8 cellular contexts compared by ENCODE assay signal in genomic region chr1:62407398-62408009, GRCh38. TPM values are rescaled to one million over a fixed set of nuclear protein-coding genes. Genes with fewer than 3 reads are reported as not detected.
A peak's percentile ranks its signal among the peaks of the same experiment; 100 is the strongest.
DNase-seq lines count a peak whose midpoint lies in the region; ATAC-seq and TF ChIP-seq lines count a peak whose summit lies in the region.

No MANE protein-coding gene starts in this region.

- H3K79me2 ChIP-seq in MM.1S (ENCODE audit: low read length) = no peaks in the 10 kb centered on the region
- no peaks in the 10 kb centered on the region for H3K79me2 ChIP-seq in neural cell (replicated peaks; ENCODE audit: insufficient read depth, low read length)

- no peaks in the 10 kb centered on the region for H3K9me3 ChIP-seq in AG04450 (ENCODE audit: control insufficient read depth, insufficient read depth, low read length)
- no peaks in the 10 kb centered on the region for H3K9me3 ChIP-seq in MM.1S (replicated peaks; ENCODE audit: insufficient read depth, low read length)
- H3K9me3 ChIP-seq in RWPE2 (ENCODE audit: severe bottlenecking) = no peaks in the 10 kb centered on the region
- H3K9me3 ChIP-seq in esophagus muscularis mucosa = no peaks in the 10 kb centered on the region
- no peaks in the 10 kb centered on the region for H3K9me3 ChIP-seq in neural cell (ENCODE audit: low read length)

- ATAC-seq in RWPE2 (ENCODE audit: low read depth) (0 out of 3 replicates have a peak, but pooled peaks have one; percentile 31), GM19324 (IDR thresholded peaks at IDR 0.05; ENCODE audit: low FRiP score, unreplicated experiment) (no peak)

- H3F3A ChIP-seq in MM.1S (ENCODE audit: insufficient read depth, low read length) = no peaks in the 10 kb centered on the region
- no peaks in the 10 kb centered on the region for H3F3A ChIP-seq in neural cell (ENCODE audit: insufficient read depth, low read length, poor library complexity, severe bottlenecking)

- no peak overlapping the region for H3K9ac ChIP-seq in MM.1S (ENCODE audit: low read length)
- no peak overlapping the region for H3K9ac ChIP-seq in neural cell (ENCODE audit: low read length)

- CTCF ChIA-PET in AG04450 (lab: Charles Lee) = interaction anchor here (0.6 to 14.2 kb wide), 13 partner anchors 9 to 696 kb away, joined by 3 to 181 read pairs (median 4); no protein-coding TSS in a partner anchor
- CTCF ChIA-PET in GM10248 (lab: Yijun Ruan, JAX) = interaction anchor here (0.9 to 8.4 kb wide), 12 partner anchors 8 to 338 kb away, joined by 3 to 74 read pairs (median 6); no protein-coding TSS in a partner anchor

- peak; percentile 94 for TF ChIP-seq RAD21 in neural cell (conservative IDR thresholded peaks at IDR 0.05)

- peak; percentile 20 for DNase-seq in AG04450 (ENCODE audit: low read depth, low spot score)
- peak; percentile 49 for DNase-seq in GM10248 (ENCODE audit: extremely low spot score)
- DNase-seq in MM.1S = peak; percentile 57
- DNase-seq in RWPE2 (ENCODE audit: low spot score) = no peak
- no peak for DNase-seq in esophagus muscularis mucosa (ENCODE audit: extremely low spot score)
- DNase-seq in T-helper 9 cell = no peak

- H3K27me3 ChIP-seq in AG04450 (ENCODE audit: control insufficient read depth, insufficient read depth, low read length) = peaks cover 3% of the 10 kb centered on the region
- H3K27me3 ChIP-seq in MM.1S (replicated peaks; ENCODE audit: insufficient read depth, low read length) = no peaks in the 10 kb centered on the region
- H3K27me3 ChIP-seq in RWPE2 (ENCODE audit: insufficient read depth, poor library complexity, severe bottlenecking) = no peaks in the 10 kb centered on the region
- H3K27me3 ChIP-seq in esophagus muscularis mucosa = peaks cover 0 to 6% (median 0%) of the 10 kb centered on the region in 4 donors
- H3K27me3 ChIP-seq in neural cell (ENCODE audit: insufficient read depth, low read depth, low read length) = no peaks in the 10 kb centered on the region

- H3K4me3 ChIP-seq in AG04450 (ENCODE audit: low read depth, low read length) (no peak overlapping the region), MM.1S (ENCODE audit: low read length) (no peak overlapping the region), RWPE2 (ENCODE audit: severe bottlenecking) (no peak overlapping the region), esophagus muscularis mucosa (no peak overlapping the region), neural cell (ENCODE audit: low read length) (no peak overlapping the region)

- no peak overlapping the region for H2AFZ ChIP-seq in MM.1S (ENCODE audit: low read length)
- no peak overlapping the region for H2AFZ ChIP-seq in neural cell (ENCODE audit: low read depth, low read length)

- POLR2A ChIA-PET in AG04450 (lab: Yijun Ruan, JAX) (no interaction called here), GM10248 (lab: Yijun Ruan, JAX) (no interaction called here)

- H3K9me2 ChIP-seq in MM.1S (replicated peaks; ENCODE audit: insufficient read depth, low read length) (no peaks in the 10 kb centered on the region), neural cell (ENCODE audit: insufficient read depth, low read length) (no peaks in the 10 kb centered on the region)

- WGBS in esophagus muscularis mucosa = 72% methylated on average over 12 of the region's 12 CpGs

- TF ChIP-seq CTCF in AG04450 (IDR thresholded peaks at IDR 0.05; ENCODE audit: low read depth, low read length) (peak; percentile 78), GM10248 (IDR thresholded peaks at IDR 0.05; ENCODE audit: control extremely low read depth, extremely low read depth, low read depth, missing control alignments) (peak; percentile 75), MM.1S (IDR thresholded peaks at IDR 0.05; ENCODE audit: low read length) (peak; percentile 80), RWPE2 (IDR thresholded peaks at IDR 0.05; ENCODE audit: poor library complexity, severe bottlenecking) (peak; percentile 92), esophagus muscularis mucosa (IDR thresholded peaks at IDR 0.05) (peak; percentile 66 to 74 (median 72)), neural cell (IDR thresholded peaks at IDR 0.05; ENCODE audit: poor library complexity, severe bottlenecking) (peak; percentile 93)

- intact Hi-C loops in esophagus muscularis mucosa (cut with DNase I) = loop anchor here (2.0 kb wide), 1 partner anchor 233 kb away; no protein-coding TSS in a partner anchor

- no peak for TF ChIP-seq POLR2A in esophagus muscularis mucosa (IDR thresholded peaks at IDR 0.05; ENCODE audit: low read depth)

- no peak overlapping the region for H3K27ac ChIP-seq in AG04450 (ENCODE audit: low read depth, low read length)
- H3K27ac ChIP-seq in MM.1S (ENCODE audit: low read length) = no peak overlapping the region
- H3K27ac ChIP-seq in RWPE2 (ENCODE audit: poor library complexity, severe bottlenecking) = no peak overlapping the region
- H3K27ac ChIP-seq in esophagus muscularis mucosa (replicated peaks in 1 of 4) = no peak overlapping the region
- H3K27ac ChIP-seq in neural cell (ENCODE audit: low read length) = no peak overlapping the region

- H3K4me1 ChIP-seq in MM.1S (ENCODE audit: low read length) = no peaks in the 10 kb centered on the region
- no peaks in the 10 kb centered on the region for H3K4me1 ChIP-seq in RWPE2 (ENCODE audit: insufficient read depth, poor library complexity, severe bottlenecking)
- no peaks in the 10 kb centered on the region for H3K4me1 ChIP-seq in esophagus muscularis mucosa

- no peaks in the 10 kb centered on the region for H3K36me3 ChIP-seq in MM.1S (replicated peaks; ENCODE audit: insufficient read depth, low read length)
- H3K36me3 ChIP-seq in RWPE2 (ENCODE audit: low read depth) = no peaks in the 10 kb centered on the region
- no peaks in the 10 kb centered on the region for H3K36me3 ChIP-seq in esophagus muscularis mucosa
- no peaks in the 10 kb centered on the region for H3K36me3 ChIP-seq in neural cell (ENCODE audit: insufficient read depth, low read length)

- TF ChIP-seq EP300 in esophagus muscularis mucosa (IDR thresholded peaks at IDR 0.05) (no peak), neural cell (conservative IDR thresholded peaks at IDR 0.05; ENCODE audit: poor library complexity, severe bottlenecking) (no peak)

- H3K4me2 ChIP-seq in MM.1S (ENCODE audit: low read depth, low read length) = no peak overlapping the region
- no peak overlapping the region for H3K4me2 ChIP-seq in neural cell (ENCODE audit: low read length)

- H4K20me1 ChIP-seq in MM.1S (ENCODE audit: insufficient read depth, low read length) (no peaks in the 10 kb centered on the region), neural cell (ENCODE audit: insufficient read depth) (no peaks in the 10 kb centered on the region)

TF ChIP-seq in neural cell, 6 proteins besides CTCF, POLR2A, EP300 and RAD21:
- peak; percentile 96 for TF ChIP-seq SMC3 (conservative IDR thresholded peaks at IDR 0.05; ENCODE audit: poor library complexity)
- no peak for TF ChIP-seq MXI1 (conservative IDR thresholded peaks at IDR 0.05; ENCODE audit: poor library complexity, severe bottlenecking)
- TF ChIP-seq EZH2 (IDR thresholded peaks at IDR 0.05; ENCODE audit: borderline replicate concordance, insufficient read depth, low read length, poor library complexity, severe bottlenecking) = no peak
TF ChIP-seq in neural cell: peak in this region for 1.

RNA-seq across cellular contexts. Expression of gene USP1, which starts 29.3 kb away (rescaled TPM):
- polyA plus RNA-seq in AG04450 (2011; rRNA removed) (8.4 and 13.8 TPM in 2 replicates), neural cell (20.3 and 21.2 TPM in 2 replicates)
- polyA minus RNA-seq in AG04450 (2011; rRNA and poly(A)+ RNA removed) = 2.6 and 6.5 TPM in 2 replicates
- total RNA-seq in esophagus muscularis mucosa = 10 to 100 TPM; 21.0 to 32.4 (median 27.6) TPM
- polyA minus RNA-seq in neural cell = 29.5 and 33.9 TPM in 2 replicates

Comparison
In these comparisons a context has a peak if more than half of its experiments do, and no peak if none do; other contexts are left out.
1. DNase-seq: peak in AG04450 (single experiment), GM10248 (single experiment) and MM.1S (single experiment); none in RWPE2 (single experiment), esophagus muscularis mucosa (single experiment) and T-helper 9 cell (single experiment).
2. Peak in every context shown above with its lines, with median percentiles within 50 percentile points of each other: CTCF ChIP-seq.